Comparison of ENCODE assay signal across 8 cellular contexts in the genomic region with DNA sequence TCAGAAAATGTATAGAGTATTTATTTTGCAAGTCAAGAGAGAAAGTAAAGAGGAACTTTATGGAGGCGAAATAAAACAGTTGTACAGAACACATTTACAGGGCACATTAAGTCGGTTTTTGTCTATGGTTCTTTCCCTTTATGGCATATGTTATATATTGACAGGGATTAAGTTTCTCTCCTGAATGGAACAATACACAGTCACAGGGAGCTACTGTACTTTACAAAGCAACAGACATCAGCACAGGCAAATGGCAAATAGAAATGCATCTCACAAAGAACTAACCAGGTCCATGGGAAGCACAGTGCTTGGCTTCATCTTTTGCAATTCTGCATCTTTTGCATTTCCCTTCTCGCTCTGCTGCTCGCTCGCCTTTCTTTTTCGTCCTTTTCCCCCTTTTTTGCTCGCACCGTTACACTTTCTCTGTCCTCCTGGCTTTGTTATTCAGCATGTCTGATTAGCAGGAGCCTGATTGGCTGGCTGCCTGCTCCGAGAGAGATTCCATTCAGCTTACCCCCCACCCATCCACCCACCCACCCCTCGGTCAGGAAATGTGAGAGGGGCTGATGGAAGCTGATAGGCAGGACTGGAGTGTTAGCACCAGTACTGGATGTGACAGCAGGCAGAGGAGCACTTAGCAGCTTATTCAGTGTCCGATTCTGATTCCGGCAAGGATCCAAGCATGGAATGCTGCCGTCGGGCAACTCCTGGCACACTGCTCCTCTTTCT. TPM values are rescaled to one million over a fixed set of nuclear protein-coding genes. Genes with fewer than 3 reads are reported as not detected.
DNase-seq lines count a peak whose midpoint lies in the region; ATAC-seq lines count a peak whose summit lies in the region.

A gene with protein sequence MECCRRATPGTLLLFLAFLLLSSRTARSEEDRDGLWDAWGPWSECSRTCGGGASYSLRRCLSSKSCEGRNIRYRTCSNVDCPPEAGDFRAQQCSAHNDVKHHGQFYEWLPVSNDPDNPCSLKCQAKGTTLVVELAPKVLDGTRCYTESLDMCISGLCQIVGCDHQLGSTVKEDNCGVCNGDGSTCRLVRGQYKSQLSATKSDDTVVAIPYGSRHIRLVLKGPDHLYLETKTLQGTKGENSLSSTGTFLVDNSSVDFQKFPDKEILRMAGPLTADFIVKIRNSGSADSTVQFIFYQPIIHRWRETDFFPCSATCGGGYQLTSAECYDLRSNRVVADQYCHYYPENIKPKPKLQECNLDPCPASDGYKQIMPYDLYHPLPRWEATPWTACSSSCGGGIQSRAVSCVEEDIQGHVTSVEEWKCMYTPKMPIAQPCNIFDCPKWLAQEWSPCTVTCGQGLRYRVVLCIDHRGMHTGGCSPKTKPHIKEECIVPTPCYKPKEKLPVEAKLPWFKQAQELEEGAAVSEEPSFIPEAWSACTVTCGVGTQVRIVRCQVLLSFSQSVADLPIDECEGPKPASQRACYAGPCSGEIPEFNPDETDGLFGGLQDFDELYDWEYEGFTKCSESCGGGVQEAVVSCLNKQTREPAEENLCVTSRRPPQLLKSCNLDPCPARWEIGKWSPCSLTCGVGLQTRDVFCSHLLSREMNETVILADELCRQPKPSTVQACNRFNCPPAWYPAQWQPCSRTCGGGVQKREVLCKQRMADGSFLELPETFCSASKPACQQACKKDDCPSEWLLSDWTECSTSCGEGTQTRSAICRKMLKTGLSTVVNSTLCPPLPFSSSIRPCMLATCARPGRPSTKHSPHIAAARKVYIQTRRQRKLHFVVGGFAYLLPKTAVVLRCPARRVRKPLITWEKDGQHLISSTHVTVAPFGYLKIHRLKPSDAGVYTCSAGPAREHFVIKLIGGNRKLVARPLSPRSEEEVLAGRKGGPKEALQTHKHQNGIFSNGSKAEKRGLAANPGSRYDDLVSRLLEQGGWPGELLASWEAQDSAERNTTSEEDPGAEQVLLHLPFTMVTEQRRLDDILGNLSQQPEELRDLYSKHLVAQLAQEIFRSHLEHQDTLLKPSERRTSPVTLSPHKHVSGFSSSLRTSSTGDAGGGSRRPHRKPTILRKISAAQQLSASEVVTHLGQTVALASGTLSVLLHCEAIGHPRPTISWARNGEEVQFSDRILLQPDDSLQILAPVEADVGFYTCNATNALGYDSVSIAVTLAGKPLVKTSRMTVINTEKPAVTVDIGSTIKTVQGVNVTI (N-terminal part only) (plus strand): TSS at position 603 of the 729 bp plus-strand sequence. CDS start 80 bp downstream, at position 683.

- peaks cover 17% of the 10 kb centered on the region; the same call in 1 of the 2 replicates for H3K4me1 ChIP-seq in ES-I3 (ENCODE audit: insufficient read depth, low read length)

- no peaks in the 10 kb centered on the region for H3K9me3 Mint-ChIP-seq in activated T-helper 1 cell treated with anti-CD3 and anti-CD28 coated beads, Interleukin-12 subunit alpha, Interleukin-12 subunit beta, Interleukin-2, Interleukin-4 antibody, amounts not matched to agents 30 ng/mL and 10 ng/mL and 1 ng/mL, durations not matched to agents 14 hours and 24 hours and 36 hours

- no peaks in the 10 kb centered on the region for H3K36me3 Mint-ChIP-seq in activated T-helper 1 cell treated with anti-CD3 and anti-CD28 coated beads, Interleukin-12 subunit alpha, Interleukin-12 subunit beta, Interleukin-2, Interleukin-4 antibody, amounts not matched to agents 30 ng/mL and 10 ng/mL and 1 ng/mL, durations not matched to agents 14 hours and 24 hours and 36 hours (ENCODE audit: low read depth)

- DNase-seq in RPMI7951 (ENCODE audit: low read depth): peak; percentile 88
- peak; percentile 50 for DNase-seq in Right ventricle myocardium superior
- DNase-seq in posterior cingulate gyrus: peak in 8 of 10 donors; percentile 22 to 77 (median 34)
- DNase-seq in activated T-helper 1 cell treated with anti-CD3 and anti-CD28 coated beads, Interleukin-12 subunit alpha, Interleukin-12 subunit beta, Interleukin-2, Interleukin-4 antibody, amounts not matched to agents 30 ng/mL and 10 ng/mL and 1 ng/mL, durations not matched to agents 14 hours and 24 hours and 36 hours (ENCODE audit: low spot score): no peak
- no peak for DNase-seq in NCI-H1048 (lab: John Stamatoyannopoulos, UW)
- DNase-seq in OCI-M2 (lab: John Stamatoyannopoulos, UW; ENCODE audit: unreplicated experiment): no peak

- intact Hi-C loops in Right ventricle myocardium superior (cut with DNase I): no loop called here
- intact Hi-C loops in posterior cingulate gyrus (cut with DNase I): no loop called here
- intact Hi-C loops in activated T-helper 1 cell treated with anti-CD3 and anti-CD28 coated beads, Interleukin-12 subunit alpha, Interleukin-12 subunit beta, Interleukin-2, Interleukin-4 antibody, amounts not matched to agents 30 ng/mL and 10 ng/mL and 1 ng/mL, durations not matched to agents 14 hours and 24 hours and 36 hours (cut with micrococcal nuclease): no loop called here

- no peak within 1 kb of the TSS for H3K4me3 Mint-ChIP-seq in activated T-helper 1 cell treated with anti-CD3 and anti-CD28 coated beads, Interleukin-12 subunit alpha, Interleukin-12 subunit beta, Interleukin-2, Interleukin-4 antibody, amounts not matched to agents 30 ng/mL and 10 ng/mL and 1 ng/mL, durations not matched to agents 14 hours and 24 hours and 36 hours

- H3K4me1 Mint-ChIP-seq in activated T-helper 1 cell treated with anti-CD3 and anti-CD28 coated beads, Interleukin-12 subunit alpha, Interleukin-12 subunit beta, Interleukin-2, Interleukin-4 antibody, amounts not matched to agents 30 ng/mL and 10 ng/mL and 1 ng/mL, durations not matched to agents 14 hours and 24 hours and 36 hours (ENCODE audit: low read depth): no peaks in the 10 kb centered on the region

- H3K9ac ChIP-seq in ES-I3 (ENCODE audit: low read depth, low read length): peak within 1 kb of the TSS; percentile 40; the same call in 1 of the 2 replicates

- H3K27me3 Mint-ChIP-seq in activated T-helper 1 cell treated with anti-CD3 and anti-CD28 coated beads, Interleukin-12 subunit alpha, Interleukin-12 subunit beta, Interleukin-2, Interleukin-4 antibody, amounts not matched to agents 30 ng/mL and 10 ng/mL and 1 ng/mL, durations not matched to agents 14 hours and 24 hours and 36 hours (ENCODE audit: insufficient read depth): peaks cover 14% of the 10 kb centered on the region

- H3K27ac Mint-ChIP-seq in activated T-helper 1 cell treated with anti-CD3 and anti-CD28 coated beads, Interleukin-12 subunit alpha, Interleukin-12 subunit beta, Interleukin-2, Interleukin-4 antibody, amounts not matched to agents 30 ng/mL and 10 ng/mL and 1 ng/mL, durations not matched to agents 14 hours and 24 hours and 36 hours: no peak within 1 kb of the TSS

- ATAC-seq in Right ventricle myocardium superior (ENCODE audit: poor library complexity): peak; percentile 95
- no peak for ATAC-seq in HG03460 (IDR thresholded peaks at IDR 0.05; ENCODE audit: unreplicated experiment)

- no peaks in the 10 kb centered on the region for H3K9me3 ChIP-seq in ES-I3 (ENCODE audit: control insufficient read depth, insufficient read depth, low read length)

- no peaks in the 10 kb centered on the region for H3K36me3 ChIP-seq in ES-I3 (ENCODE audit: insufficient read depth, low read length)

RNA-seq across cellular contexts. Expression of the gene that starts here (rescaled TPM):
- total RNA-seq in RPMI7951 (2014; rRNA removed; shearing (Covaris generic)): 24.4 and 25.1 TPM in 2 replicates
- 0.56 TPM for total RNA-seq in Right ventricle myocardium superior
- total RNA-seq in activated T-helper 1 cell treated with anti-CD3 and anti-CD28 coated beads, Interleukin-12 subunit alpha, Interleukin-12 subunit beta, Interleukin-2, Interleukin-4 antibody, amounts not matched to agents 30 ng/mL and 10 ng/mL and 1 ng/mL, durations not matched to agents 14 hours and 24 hours and 36 hours: not detected in 2 replicates

Comparison
In these comparisons a context has a peak if more than half of its experiments do, and no peak if none do; other contexts are left out.
1. RNA of the gene that starts here (total RNA-seq): 24.4 to 25.1 TPM in RPMI7951; 0.56 TPM in Right ventricle myocardium superior (single experiment) and not detected in activated T-helper 1 cell treated with anti-CD3 and anti-CD28 coated beads, Interleukin-12 subunit alpha, Interleukin-12 subunit beta, Interleukin-2, Interleukin-4 antibody, amounts not matched to agents 30 ng/mL and 10 ng/mL and 1 ng/mL, durations not matched to agents 14 hours and 24 hours and 36 hours; every median in the first group is over 10 times any median in the second.
2. Peak in DNase-seq and ATAC-seq in Right ventricle myocardium superior; RNA of the gene not detected or under 1 TPM.
3. DNase-seq: peak in RPMI7951 (single experiment) and posterior cingulate gyrus (8 of 10); none in activated T-helper 1 cell treated with anti-CD3 and anti-CD28 coated beads, Interleukin-12 subunit alpha, Interleukin-12 subunit beta, Interleukin-2, Interleukin-4 antibody, amounts not matched to agents 30 ng/mL and 10 ng/mL and 1 ng/mL, durations not matched to agents 14 hours and 24 hours and 36 hours (single experiment), NCI-H1048 (single experiment) and OCI-M2 (single experiment).